8 cellular contexts compared by ENCODE assay signal in the genomic region with DNA sequence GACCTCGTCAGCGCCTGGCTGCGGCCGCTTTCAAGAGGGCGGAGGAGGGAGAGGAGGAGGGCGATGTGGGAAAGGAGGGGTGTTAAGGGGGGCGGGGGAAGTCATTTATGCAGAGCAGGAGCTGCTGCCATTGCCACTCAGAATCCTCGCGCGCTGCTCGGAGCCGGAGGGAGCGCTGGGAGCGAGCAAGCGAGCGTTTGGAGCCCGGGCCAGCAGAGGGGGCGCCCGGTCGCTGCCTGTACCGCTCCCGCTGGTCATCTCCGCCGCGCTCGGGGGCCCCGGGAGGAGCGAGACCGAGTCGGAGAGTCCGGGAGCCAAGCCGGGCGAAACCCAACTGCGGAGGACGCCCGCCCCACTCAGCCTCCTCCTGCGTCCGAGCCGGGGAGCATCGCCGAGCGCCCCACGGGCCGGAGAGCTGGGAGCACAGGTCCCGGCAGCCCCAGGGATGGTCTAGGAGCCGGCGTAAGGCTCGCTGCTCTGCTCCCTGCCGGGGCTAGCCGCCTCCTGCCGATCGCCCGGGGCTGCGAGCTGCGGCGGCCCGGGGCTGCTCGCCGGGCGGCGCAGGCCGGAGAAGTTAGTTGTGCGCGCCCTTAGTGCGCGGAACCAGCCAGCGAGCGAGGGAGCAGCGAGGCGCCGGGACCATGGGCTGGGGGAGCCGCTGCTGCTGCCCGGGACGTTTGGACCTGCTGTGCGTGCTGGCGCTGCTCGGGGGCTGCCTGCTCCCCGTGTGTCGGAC. TPM values are rescaled to one million over a fixed set of nuclear protein-coding genes. Genes with fewer than 3 reads are reported as not detected.
DNase-seq lines count a peak whose midpoint lies in the region; ATAC-seq and TF ChIP-seq lines count a peak whose summit lies in the region.

A gene (plus strand): TSS at position 133 of the 736 bp plus-strand sequence. CDS start 509 bp downstream, at position 642.

- H3K36me3 Mint-ChIP-seq in activated naive CD8-positive, alpha-beta T cell treated with anti-CD3 and anti-CD28 coated beads, Interleukin-2, amount 10 ng/mL, durations not matched to agents 7 days and 5 days, result no peaks in the 10 kb centered on the region
- no peaks in the 10 kb centered on the region for H3K36me3 Mint-ChIP-seq in glutamatergic neuron (ENCODE audit: unreplicated experiment)

- DNase-seq in COR-L47 (lab: John Stamatoyannopoulos, UW) (peak; percentile 83), glutamatergic neuron (peak; percentile 93), osteoblast (ENCODE audit: insufficient read length, low spot score, missing footprints) (peak; percentile 97), suprapubic skin (ENCODE audit: low spot score in 2 of 2) (peak; percentile 91 to 92)
- peak; percentile 85 for DNase-seq in activated naive CD8-positive, alpha-beta T cell treated with anti-CD3 and anti-CD28 coated beads, Interleukin-2, amount 10 ng/mL, durations not matched to agents 7 days and 5 days

- H3K4me2 ChIP-seq in osteoblast (ENCODE audit: insufficient read depth, low read length), result peak within 1 kb of the TSS; percentile 99

- peak within 1 kb of the TSS; percentile 97 for H2AFZ ChIP-seq in osteoblast (ENCODE audit: low read length)

- no peaks in the 10 kb centered on the region for H3K36me3 ChIP-seq in osteoblast (ENCODE audit: insufficient read depth, low read length)
- H3K36me3 ChIP-seq in suprapubic skin, result no peaks in the 10 kb centered on the region

- peak within 1 kb of the TSS; percentile 65 for H3K27ac ChIP-seq in osteoblast (ENCODE audit: low read depth, low read length)
- peak within 1 kb of the TSS; percentile 80 for H3K27ac ChIP-seq in suprapubic skin

- under 1% methylated on average over 57 of the region's 79 CpGs for WGBS in suprapubic skin

- no peak for TF ChIP-seq EP300 in suprapubic skin (IDR thresholded peaks at IDR 0.05)

- H4K20me1 ChIP-seq in osteoblast (ENCODE audit: insufficient read depth, low read length), result no peaks in the 10 kb centered on the region

- H3K9me3 Mint-ChIP-seq in activated naive CD8-positive, alpha-beta T cell treated with anti-CD3 and anti-CD28 coated beads, Interleukin-2, amount 10 ng/mL, durations not matched to agents 7 days and 5 days, result no peaks in the 10 kb centered on the region
- H3K9me3 Mint-ChIP-seq in glutamatergic neuron (ENCODE audit: unreplicated experiment), result peaks cover 10% of the 10 kb centered on the region

- H3K4me3 ChIP-seq in osteoblast (ENCODE audit: insufficient read depth, low read length) (peak within 1 kb of the TSS; percentile 77), suprapubic skin (peak within 1 kb of the TSS; percentile 74)

- POLR2A ChIA-PET in activated naive CD8-positive, alpha-beta T cell treated with anti-CD3 and anti-CD28 coated beads, Interleukin-2, amount 10 ng/mL, durations not matched to agents 7 days and 5 days (lab: Charles Lee), result interaction anchor here (0.6 to 1.6 kb wide), 7 partner anchors 24 to 802 kb away, joined by 3 to 7 read pairs (median 4); a partner anchor contains a TSS

- H3K4me3 Mint-ChIP-seq in activated naive CD8-positive, alpha-beta T cell treated with anti-CD3 and anti-CD28 coated beads, Interleukin-2, amount 10 ng/mL, durations not matched to agents 7 days and 5 days, result peak within 1 kb of the TSS; percentile 96
- peak within 1 kb of the TSS; percentile 97 for H3K4me3 Mint-ChIP-seq in glutamatergic neuron (ENCODE audit: unreplicated experiment)

- peak in 1 of 2 donors; percentile 86 for TF ChIP-seq POLR2A in suprapubic skin (IDR thresholded peaks at IDR 0.05)

- H3K27me3 ChIP-seq in osteoblast (ENCODE audit: insufficient read depth, low read length) (peaks cover 29% of the 10 kb centered on the region), suprapubic skin (peaks cover 9% of the 10 kb centered on the region)

- H3K4me1 ChIP-seq in osteoblast (ENCODE audit: insufficient read depth, low read length) (peaks cover 18% of the 10 kb centered on the region), suprapubic skin (peaks cover 32% of the 10 kb centered on the region)

- ATAC-seq in GM21786 (IDR thresholded peaks at IDR 0.05; ENCODE audit: unreplicated experiment) (peak; percentile 77), SK-N-SH treated with all-trans-retinoic acid at 6 μM for 48 hours (peak; percentile 95)
- ATAC-seq in activated naive CD8-positive, alpha-beta T cell treated with anti-CD3 and anti-CD28 coated beads, Interleukin-2, amount 10 ng/mL, durations not matched to agents 7 days and 5 days (ENCODE audit: low read depth), result peak; percentile 89

- no peaks in the 10 kb centered on the region for H3K79me2 ChIP-seq in osteoblast (ENCODE audit: insufficient read depth, low read length)

- H3K4me1 Mint-ChIP-seq in activated naive CD8-positive, alpha-beta T cell treated with anti-CD3 and anti-CD28 coated beads, Interleukin-2, amount 10 ng/mL, durations not matched to agents 7 days and 5 days, result peaks cover 30% of the 10 kb centered on the region
- H3K4me1 Mint-ChIP-seq in glutamatergic neuron (ENCODE audit: low read depth, unreplicated experiment), result peaks cover 43% of the 10 kb centered on the region

- H3K27me3 Mint-ChIP-seq in activated naive CD8-positive, alpha-beta T cell treated with anti-CD3 and anti-CD28 coated beads, Interleukin-2, amount 10 ng/mL, durations not matched to agents 7 days and 5 days, result no peaks in the 10 kb centered on the region
- peaks cover 9% of the 10 kb centered on the region for H3K27me3 Mint-ChIP-seq in glutamatergic neuron (ENCODE audit: unreplicated experiment)

- no peaks in the 10 kb centered on the region for H3K9me3 ChIP-seq in osteoblast (ENCODE audit: low read depth, low read length)
- no peaks in the 10 kb centered on the region for H3K9me3 ChIP-seq in suprapubic skin

- 0 out of 2 replicates have a peak, but pooled peaks have one; percentile 34 for TF ChIP-seq CTCF in LNCAP (IDR thresholded peaks at IDR 0.05)
- TF ChIP-seq CTCF in glutamatergic neuron (IDR thresholded peaks at IDR 0.05; ENCODE audit: partially characterized antibody, unreplicated experiment), result no peak
- TF ChIP-seq CTCF in osteoblast (IDR thresholded peaks at IDR 0.05; ENCODE audit: extremely low read depth, low read depth, low read length), result no peak
- TF ChIP-seq CTCF in suprapubic skin (IDR thresholded peaks at IDR 0.05), result no peak

- peak within 1 kb of the TSS; percentile 86 for H3K27ac Mint-ChIP-seq in activated naive CD8-positive, alpha-beta T cell treated with anti-CD3 and anti-CD28 coated beads, Interleukin-2, amount 10 ng/mL, durations not matched to agents 7 days and 5 days
- H3K27ac Mint-ChIP-seq in glutamatergic neuron (ENCODE audit: unreplicated experiment), result peak within 1 kb of the TSS; percentile 86

TF ChIP-seq in SK-N-SH treated with all-trans-retinoic acid at 6 μM for 48 hours, 23 proteins besides CTCF, POLR2A, EP300 and RAD21:
- TF ChIP-seq, protein P1, sequence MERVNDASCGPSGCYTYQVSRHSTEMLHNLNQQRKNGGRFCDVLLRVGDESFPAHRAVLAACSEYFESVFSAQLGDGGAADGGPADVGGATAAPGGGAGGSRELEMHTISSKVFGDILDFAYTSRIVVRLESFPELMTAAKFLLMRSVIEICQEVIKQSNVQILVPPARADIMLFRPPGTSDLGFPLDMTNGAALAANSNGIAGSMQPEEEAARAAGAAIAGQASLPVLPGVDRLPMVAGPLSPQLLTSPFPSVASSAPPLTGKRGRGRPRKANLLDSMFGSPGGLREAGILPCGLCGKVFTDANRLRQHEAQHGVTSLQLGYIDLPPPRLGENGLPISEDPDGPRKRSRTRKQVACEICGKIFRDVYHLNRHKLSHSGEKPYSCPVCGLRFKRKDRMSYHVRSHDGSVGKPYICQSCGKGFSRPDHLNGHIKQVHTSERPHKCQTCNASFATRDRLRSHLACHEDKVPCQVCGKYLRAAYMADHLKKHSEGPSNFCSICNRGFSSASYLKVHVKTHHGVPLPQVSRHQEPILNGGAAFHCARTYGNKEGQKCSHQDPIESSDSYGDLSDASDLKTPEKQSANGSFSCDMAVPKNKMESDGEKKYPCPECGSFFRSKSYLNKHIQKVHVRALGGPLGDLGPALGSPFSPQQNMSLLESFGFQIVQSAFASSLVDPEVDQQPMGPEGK (CRISPR knock-in tag; IDR thresholded peaks at IDR 0.05; ENCODE audit: borderline replicate concordance), result no peak
- TF ChIP-seq GLIS3 (CRISPR knock-in tag; IDR thresholded peaks at IDR 0.05) (no peak), ZNF70 (CRISPR knock-in tag; IDR thresholded peaks at IDR 0.05) (no peak), ZC3H10 (CRISPR knock-in tag; IDR thresholded peaks at IDR 0.05) (no peak), RARB (CRISPR knock-in tag; IDR thresholded peaks at IDR 0.05) (no peak), SNAI2 (CRISPR knock-in tag; IDR thresholded peaks at IDR 0.05) (no peak)

RNA-seq across cellular contexts. Expression of the gene that starts here (rescaled TPM):
- 1 to 10 TPM; 6.0 to 7.1 TPM for total RNA-seq in activated naive CD8-positive, alpha-beta T cell treated with anti-CD3 and anti-CD28 coated beads, Interleukin-2, amount 10 ng/mL, durations not matched to agents 7 days and 5 days
- total RNA-seq in glutamatergic neuron (ENCODE audit: unreplicated experiment) (9.6 TPM), osteoblast (13.3 and 14.5 TPM in 2 replicates), suprapubic skin (10 to 100 TPM in 1 of 4 donors, 1 to 10 TPM in 3; 5.2 to 10.8 (median 7.3) TPM)

Comparison
In these comparisons a context has a peak if more than half of its experiments do, and no peak if none do; other contexts are left out.
1. Peak in every context shown above with its lines: DNase-seq, ATAC-seq, H3K4me3 ChIP-seq and H3K27ac ChIP-seq.